Comparison of ENCODE assay signal across 20 cellular contexts in the genomic region with DNA sequence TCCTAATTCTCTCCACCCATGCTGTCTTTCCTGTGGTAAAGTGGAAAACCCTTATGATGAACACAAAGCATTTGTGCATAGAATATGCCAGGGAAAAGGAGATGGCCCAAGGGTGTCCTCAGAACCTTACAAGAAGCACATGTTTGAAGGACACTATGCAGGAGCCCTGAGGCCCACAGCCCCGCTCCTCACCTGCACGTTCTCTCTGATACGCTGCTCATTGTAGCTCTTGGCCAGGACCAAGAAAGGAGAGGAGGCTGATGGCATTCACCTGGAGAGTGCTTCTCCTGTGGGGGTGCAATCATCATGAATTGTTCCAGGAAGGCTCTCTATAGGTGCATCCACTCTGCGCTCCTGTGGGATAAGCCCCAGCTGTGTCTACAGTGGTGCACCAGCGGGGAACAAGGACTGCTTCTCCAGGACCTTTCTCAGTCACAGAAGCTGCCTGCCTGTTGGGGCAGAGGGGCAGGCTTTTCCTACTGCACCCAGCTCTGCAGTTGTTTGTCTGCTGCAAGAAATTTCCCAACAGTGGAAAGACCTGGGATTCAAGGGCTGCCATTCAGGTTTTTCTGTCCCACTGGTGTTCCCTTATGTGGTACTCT. TPM values are rescaled to one million over a fixed set of nuclear protein-coding genes. Genes with fewer than 3 reads are reported as not detected.
DNase-seq lines count a peak whose midpoint lies in the region; ATAC-seq, FAIRE-seq and TF ChIP-seq lines count a peak whose summit lies in the region.
"Had no signal": no experiment of that assay in that cellular context is flagged by ENCODE, and none has a peak within 500 bp of the region (broad histone marks: within the 10 kb centered on the region; RNA-seq: fewer than 3 reads in every experiment).

No MANE protein-coding gene starts in this region.

- DNase-seq in A549 (ENCODE audit: low read depth in 1 of 2, low spot score in 1 of 2) (peak in 1 of 2 experiments; percentile 61), fibroblast of the aortic adventitia (ENCODE audit: low read depth) (peak; percentile 23), LoVo (ENCODE audit: low spot score) (no peak)
- DNase-seq in naive thymus-derived CD4-positive, alpha-beta T cell, result no peak
- DNase-seq in stimulated activated CD4-positive, alpha-beta T cell treated with anti-CD3 and anti-CD28 coated beads, Interleukin-1b, Interleukin-23, amount 100 ng/mL, for 48 hours, result no peak
- DNase-seq: BE2C; CD4-positive, alpha-beta memory T cell; DMS153; DMS79 treated with DMSO at 0.1 percent for 48 hours; EL; HCEC 1CT; HFFc6 had no signal

- TF ChIP-seq RAD21 in A549 (conservative IDR thresholded peaks at IDR 0.05 in 1 of 2, IDR thresholded peaks at IDR 0.05 in 1 of 2), result no peak

- no peak for TF ChIP-seq EP300 in A549 (IDR thresholded peaks at IDR 0.05)

- peaks cover 76% of the 10 kb centered on the region for H3K4me1 ChIP-seq in A549
- no peaks in the 10 kb centered on the region for H3K4me1 ChIP-seq in naive thymus-derived CD4-positive, alpha-beta T cell (ENCODE audit: control insufficient read depth in 2 of 2, insufficient read depth in 2 of 2, low read length in 2 of 2)
- H3K4me1 ChIP-seq: BE2C had no signal

- no peak overlapping the region for H3K4me3 Mint-ChIP-seq in naive thymus-derived CD4-positive, alpha-beta T cell
- H3K4me3 Mint-ChIP-seq: CD4-positive, alpha-beta memory T cell; HFFc6 had no signal

- H3K36me3 ChIP-seq in naive thymus-derived CD4-positive, alpha-beta T cell (ENCODE audit: control insufficient read depth in 2 of 3, insufficient read depth in 3 of 3, low read length in 3 of 3), result no peaks in the 10 kb centered on the region
- H3K36me3 ChIP-seq: BE2C had no signal

- no peaks in the 10 kb centered on the region for H3K27me3 ChIP-seq in naive thymus-derived CD4-positive, alpha-beta T cell (ENCODE audit: control insufficient read depth in 2 of 2, insufficient read depth in 2 of 2, low read length in 2 of 2)
- H3K27me3 ChIP-seq: BE2C had no signal

- H3K4me3 ChIP-seq in A549 (no peak overlapping the region), fibroblast of the aortic adventitia (ENCODE audit: low read depth, low read length) (no peak overlapping the region)
- no peak overlapping the region for H3K4me3 ChIP-seq in naive thymus-derived CD4-positive, alpha-beta T cell (ENCODE audit: low read length)

- no peak overlapping the region for H3K27ac Mint-ChIP-seq in naive thymus-derived CD4-positive, alpha-beta T cell
- H3K27ac Mint-ChIP-seq: CD4-positive, alpha-beta memory T cell; HFFc6 had no signal

- H3K9me3 ChIP-seq in A549, result no peaks in the 10 kb centered on the region
- no peaks in the 10 kb centered on the region for H3K9me3 ChIP-seq in naive thymus-derived CD4-positive, alpha-beta T cell (ENCODE audit: control insufficient read depth in 2 of 3, low read length in 3 of 3)
- H3K9me3 ChIP-seq: BE2C had no signal

- no peak for FAIRE-seq in A549 (lab: Jason Lieb, UNC)
- FAIRE-seq: A204.1, D721Med, G401.6, GM12891 had no signal

- intact Hi-C loops in naive thymus-derived CD4-positive, alpha-beta T cell (cut with micrococcal nuclease), result loop anchor here in 1 of 2 donors (5.0 to 10.0 kb wide), 2 partner anchors 129 to 166 kb away; no protein-coding TSS in a partner anchor

- H3K36me3 Mint-ChIP-seq in naive thymus-derived CD4-positive, alpha-beta T cell, result peaks cover 0 to 7% (median 0%) of the 10 kb centered on the region in 5 donors
- H3K36me3 Mint-ChIP-seq: CD4-positive, alpha-beta memory T cell had no signal

- POLR2A ChIA-PET in A549 (lab: Yijun Ruan, JAX), result interaction anchor here (1.0 to 4.5 kb wide), 8 partner anchors 20 to 169 kb away, joined by 3 to 55 read pairs (median 5); partner anchors contain the start of genes AKR1C1, AKR1C2 and AKR1E2
- POLR2A ChIA-PET in naive thymus-derived CD4-positive, alpha-beta T cell (lab: Charles Lee), result no interaction called here

- H3K27ac ChIP-seq in A549 (peak overlapping the region; percentile 81 to 86), VCaP (peak overlapping the region; percentile 16; the same call in 1 of the 2 replicates)
- no peak overlapping the region for H3K27ac ChIP-seq in naive thymus-derived CD4-positive, alpha-beta T cell (ENCODE audit: low read depth, low read length)
- H3K27ac ChIP-seq: C4-2B had no signal

- ATAC-seq in A549 (peak; percentile 2 to 10; a peak in 4 of 6 replicates), HG02571 (IDR thresholded peaks at IDR 0.05; ENCODE audit: unreplicated experiment) (no peak), GM21367 (IDR thresholded peaks at IDR 0.05; ENCODE audit: unreplicated experiment) (no peak)
- peak; percentile 18 for ATAC-seq in naive thymus-derived CD4-positive, alpha-beta T cell

- WGBS in A549 (ENCODE audit: missing lambda C conversion rate), result 88% methylated on average over 5 of the region's 5 CpGs

- TF ChIP-seq POLR2A in A549 (IDR thresholded peaks at IDR 0.05; ENCODE audit: low read length), result no peak

- H3K4me1 Mint-ChIP-seq in naive thymus-derived CD4-positive, alpha-beta T cell, result peaks cover 0 to 9% (median 0%) of the 10 kb centered on the region in 7 donors

- no peaks in the 10 kb centered on the region for H3K9me3 Mint-ChIP-seq in naive thymus-derived CD4-positive, alpha-beta T cell
- H3K9me3 Mint-ChIP-seq: CD4-positive, alpha-beta memory T cell; HFFc6 had no signal

- peaks cover 0 to 5% (median 0%) of the 10 kb centered on the region in 5 donors for H3K27me3 Mint-ChIP-seq in naive thymus-derived CD4-positive, alpha-beta T cell

- TF ChIP-seq CTCF in A549 (IDR thresholded peaks at IDR 0.05) (no peak), VCaP (conservative IDR thresholded peaks at IDR 0.05) (no peak), fibroblast of the aortic adventitia (IDR thresholded peaks at IDR 0.05; ENCODE audit: insufficient read depth, low read length) (no peak)

- H3K4me2 ChIP-seq in A549, result peak overlapping the region; percentile 20; the same call in 1 of the 3 replicates

- CTCF ChIA-PET in A549 (lab: Yijun Ruan, JAX), result interaction anchor here (0.5 to 6.1 kb wide), 5 partner anchors 35 to 393 kb away, joined by 3 to 148 read pairs (median 6); no protein-coding TSS in a partner anchor
- CTCF ChIA-PET in naive thymus-derived CD4-positive, alpha-beta T cell (lab: Charles Lee), result interaction anchor here (1.0 to 2.4 kb wide), 2 partner anchors 168 to 170 kb away, joined by 3 to 15 read pairs; no protein-coding TSS in a partner anchor

TF ChIP-seq in A549, 52 proteins besides CTCF, POLR2A, EP300 and RAD21:
- TF ChIP-seq KDM5A (IDR thresholded peaks at IDR 0.05) (no peak), HEYL (CRISPR knock-in tag; IDR thresholded peaks at IDR 0.05) (no peak), ZNF302 (CRISPR knock-in tag; IDR thresholded peaks at IDR 0.05) (no peak), GATA3 (IDR thresholded peaks at IDR 0.05; ENCODE audit: borderline replicate concordance) (no peak; the same call in 1 of the 2 replicates), HOXA7 (CRISPR knock-in tag; IDR thresholded peaks at IDR 0.05) (0 out of 2 replicates have a peak, but pooled peaks have one; percentile 19), FOSB (CRISPR knock-in tag; IDR thresholded peaks at IDR 0.05) (no peak), CEBPB (IDR thresholded peaks at IDR 0.05) (peak in 1 of 2 experiments; percentile 13; a peak in 1 of 4 replicates), JUN (IDR thresholded peaks at IDR 0.05) (0 out of 5 replicates have a peak, but pooled peaks of 1 of the 2 experiments have one; percentile 11), POLR2AphosphoS2 (conservative IDR thresholded peaks at IDR 0.05; ENCODE audit: low read length) (peak; percentile 53), USF2 (IDR thresholded peaks at IDR 0.05) (no peak; the same call in 1 of the 2 replicates), HOXB5 (CRISPR knock-in tag; IDR thresholded peaks at IDR 0.05) (0 out of 2 replicates have a peak, but pooled peaks have one; percentile 37)
- TF ChIP-seq, protein P1, sequence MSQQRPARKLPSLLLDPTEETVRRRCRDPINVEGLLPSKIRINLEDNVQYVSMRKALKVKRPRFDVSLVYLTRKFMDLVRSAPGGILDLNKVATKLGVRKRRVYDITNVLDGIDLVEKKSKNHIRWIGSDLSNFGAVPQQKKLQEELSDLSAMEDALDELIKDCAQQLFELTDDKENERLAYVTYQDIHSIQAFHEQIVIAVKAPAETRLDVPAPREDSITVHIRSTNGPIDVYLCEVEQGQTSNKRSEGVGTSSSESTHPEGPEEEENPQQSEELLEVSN (IDR thresholded peaks at IDR 0.05; ENCODE audit: borderline replicate concordance, low read depth), result no peak

RNA-seq across cellular contexts. Expression of gene AKR1C2, which starts 19.9 kb away (rescaled TPM):
- 6,607 and 6,805 TPM in 2 replicates for polyA plus RNA-seq in A549 (2011; rRNA removed)
- 2,138 and 2,314 TPM in 2 replicates for polyA plus RNA-seq in A549 (2012; cell fraction: cytosol; rRNA removed)
- polyA plus RNA-seq in A549 (2012; cell fraction: nucleus; rRNA removed), result 1,646 and 2,223 TPM in 2 replicates
- polyA plus RNA-seq in A549 (2017; fragmentation: RNase III; extraction: RNeasy Plus Mini Kit Qiagen cat#74134 plus additional on column Dnase treatment), result 5,292 to 5,660 TPM (median 5,410 TPM) in 3 replicates
- 1,944 and 2,314 TPM in 2 replicates for polyA minus RNA-seq in A549 (2011; rRNA and poly(A)+ RNA removed)
- 48.2 and 376 TPM in 2 replicates for total RNA-seq in fibroblast of the aortic adventitia (ENCODE audit: low replicate concordance)
- under 1 TPM in 1 of 5 experiments, not detected in 4; 0.15 TPM for total RNA-seq in naive thymus-derived CD4-positive, alpha-beta T cell
- not detected for polyA plus RNA-seq in naive thymus-derived CD4-positive, alpha-beta T cell
- total RNA-seq: CD4-positive, alpha-beta memory T cell had no signal
- polyA plus RNA-seq: CD4-positive, alpha-beta memory T cell had no signal

RNA-seq across cellular contexts. Expression of gene AKR1C1, which starts 20.5 kb away (rescaled TPM):
- 1,148 and 1,445 TPM in 2 replicates for polyA plus RNA-seq in A549 (2011; rRNA removed)
- 341 and 343 TPM in 2 replicates for polyA plus RNA-seq in A549 (2012; cell fraction: cytosol; rRNA removed)
- 297 and 392 TPM in 2 replicates for polyA plus RNA-seq in A549 (2012; cell fraction: nucleus; rRNA removed)
- 642 to 1,056 TPM (median 970 TPM) in 3 replicates for polyA plus RNA-seq in A549 (2017; fragmentation: RNase III; extraction: RNeasy Plus Mini Kit Qiagen cat#74134 plus additional on column Dnase treatment)
- 365 and 496 TPM in 2 replicates for polyA minus RNA-seq in A549 (2011; rRNA and poly(A)+ RNA removed)
- total RNA-seq in fibroblast of the aortic adventitia (ENCODE audit: low replicate concordance), result 116 and 355 TPM in 2 replicates
- 1 to 10 TPM; 1.8 to 4.7 (median 3.4) TPM for total RNA-seq in naive thymus-derived CD4-positive, alpha-beta T cell
- polyA plus RNA-seq in naive thymus-derived CD4-positive, alpha-beta T cell, result not detected

Comparison
In these comparisons a context has a peak if more than half of its experiments do, and no peak if none do; other contexts are left out.
1. ATAC-seq: peak in A549 (2 of 2) and naive thymus-derived CD4-positive, alpha-beta T cell (single experiment); none in HG02571 (single experiment) and GM21367 (single experiment).
2. RNA of gene AKR1C2, which starts 19.9 kb away (total RNA-seq): 48.2 to 376 TPM in fibroblast of the aortic adventitia; 0.15 TPM in naive thymus-derived CD4-positive, alpha-beta T cell; every median in the first group is over 10 times any median in the second.
3. RNA of gene AKR1C1, which starts 20.5 kb away (total RNA-seq): 116 to 355 TPM in fibroblast of the aortic adventitia; 1.8 to 4.7 TPM in naive thymus-derived CD4-positive, alpha-beta T cell; every median in the first group is over 10 times any median in the second.